Comparison of ENCODE assay signal across 1 cellular context in the genomic region with DNA sequence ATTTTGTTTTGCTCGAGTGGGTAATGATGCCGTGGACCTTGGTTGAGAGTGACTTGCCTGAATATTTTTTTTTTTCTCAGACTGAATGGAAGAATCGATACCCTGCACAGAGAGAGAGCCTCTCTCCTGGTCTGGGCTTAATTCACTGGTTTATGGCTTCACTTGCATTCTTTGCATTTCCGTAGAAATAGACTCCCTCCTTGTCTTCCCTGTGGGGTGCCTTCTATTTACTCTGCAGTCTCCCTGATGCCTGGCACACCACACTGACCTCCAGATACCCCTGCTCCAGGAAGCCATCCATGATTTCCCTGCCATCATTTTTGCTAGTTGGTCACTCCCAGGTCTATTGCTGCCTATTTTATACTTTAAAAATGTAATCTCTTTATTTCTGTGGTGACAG.
TF ChIP-seq lines count a peak whose summit lies in the region.

No MANE protein-coding gene starts in this region.

TF ChIP-seq in HEK293, 187 proteins besides CTCF, POLR2A, EP300 and RAD21 (continued from another document):
- TF ChIP-seq, protein P1, sequence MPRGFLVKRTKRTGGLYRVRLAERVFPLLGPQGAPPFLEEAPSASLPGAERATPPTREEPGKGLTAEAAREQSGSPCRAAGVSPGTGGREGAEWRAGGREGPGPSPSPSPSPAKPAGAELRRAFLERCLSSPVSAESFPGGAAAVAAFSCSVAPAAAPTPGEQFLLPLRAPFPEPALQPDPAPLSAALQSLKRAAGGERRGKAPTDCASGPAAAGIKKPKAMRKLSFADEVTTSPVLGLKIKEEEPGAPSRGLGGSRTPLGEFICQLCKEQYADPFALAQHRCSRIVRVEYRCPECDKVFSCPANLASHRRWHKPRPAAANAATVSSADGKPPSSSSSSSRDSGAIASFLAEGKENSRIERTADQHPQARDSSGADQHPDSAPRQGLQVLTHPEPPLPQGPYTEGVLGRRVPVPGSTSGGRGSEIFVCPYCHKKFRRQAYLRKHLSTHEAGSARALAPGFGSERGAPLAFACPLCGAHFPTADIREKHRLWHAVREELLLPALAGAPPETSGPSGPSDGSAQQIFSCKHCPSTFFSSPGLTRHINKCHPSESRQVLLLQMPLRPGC (tag by site-specific recombination; IDR thresholded peaks at IDR 0.05), result no peak
